Comparison of ENCODE assay signal across 13 cellular contexts in genomic region chr9:136942112-136942880, GRCh38. TPM values are rescaled to one million over a fixed set of nuclear protein-coding genes. Genes with fewer than 3 reads are reported as not detected.
DNase-seq lines count a peak whose midpoint lies in the region; ATAC-seq, FAIRE-seq and TF ChIP-seq lines count a peak whose summit lies in the region.
"Had no signal": no experiment of that assay in that cellular context is flagged by ENCODE, and none has a peak within 500 bp of the region (broad histone marks: within the 10 kb centered on the region; RNA-seq: fewer than 3 reads in every experiment).

No MANE protein-coding gene starts in this region.

- peak overlapping the region; percentile 57 for H3K4me3 Mint-ChIP-seq in neural crest cell

- peaks cover 12% of the 10 kb centered on the region for H3K36me3 Mint-ChIP-seq in neural crest cell (ENCODE audit: low read depth)

- H3K27ac Mint-ChIP-seq in neural crest cell (ENCODE audit: unreplicated experiment), result no peak overlapping the region

- H3K4me2 ChIP-seq in K562 (ENCODE audit: insufficient read depth, low read length), result 0 out of 2 replicates have a peak overlapping the region, but pooled peaks have one; percentile 88

- peaks cover 26% of the 10 kb centered on the region for H3K79me2 ChIP-seq in K562 (ENCODE audit: control insufficient read depth, insufficient read depth, low read length)

- H3K4me3 ChIP-seq in AG04449 (ENCODE audit: low read depth, low read length), result peak overlapping the region; percentile 8; the same call in 1 of the 2 replicates
- no peak overlapping the region; the same call in 1 of the 2 replicates for H3K4me3 ChIP-seq in K562

- no peak for TF ChIP-seq RAD21 in K562 (CRISPR knock-in tag; conservative IDR thresholded peaks at IDR 0.05 in 1 of 2, IDR thresholded peaks at IDR 0.05 in 1 of 2)

- no peaks in the 10 kb centered on the region for H3K27me3 ChIP-seq in K562 (ENCODE audit: control insufficient read depth in 2 of 2, insufficient read depth in 2 of 2, low read length in 2 of 2)

- no peak for TF ChIP-seq EP300 in K562 (IDR thresholded peaks at IDR 0.05; ENCODE audit: low read length)

- no peak for DNase-seq in AG04449 (ENCODE audit: low read depth, low spot score)
- no peak for DNase-seq in GM12891 (ENCODE audit: insufficient read length, low spot score)
- DNase-seq in K562 (ENCODE audit: extremely low read depth in 1 of 4, low spot score in 3 of 4), result peak in 2 of 4 experiments; percentile 48 to 53
- DNase-seq in neural crest cell (ENCODE audit: low read depth, low spot score), result no peak
- no peak for DNase-seq in NCI-H2081 (lab: John Stamatoyannopoulos, UW)
- DNase-seq in central memory CD4-positive, alpha-beta T cell, result no peak
- no peak for DNase-seq in NCI-H187 treated with DMSO at 0.1 percent for 48 hours (lab: John Stamatoyannopoulos, UW)
- DNase-seq: anterior cingulate cortex, NCI-H1092 treated with DMSO at 0.1 percent for 48 hours had no signal

- WGBS in K562 (ENCODE audit: insufficient coverage, low coverage, missing lambda C conversion rate), result 93% methylated on average over 31 of the region's 60 CpGs

- H3K9me3 Mint-ChIP-seq in neural crest cell, result no peaks in the 10 kb centered on the region

- H3K27me3 Mint-ChIP-seq in neural crest cell (ENCODE audit: low read depth), result no peaks in the 10 kb centered on the region

- peak; percentile 40 for FAIRE-seq in GM12891 (lab: Jason Lieb, UNC)
- no peak for FAIRE-seq in K562 (lab: Jason Lieb, UNC)
- FAIRE-seq: H1 had no signal

- TF ChIP-seq POLR2A in GM12891 (IDR thresholded peaks at IDR 0.05; ENCODE audit: low read depth, low read length) (no peak), K562 (conservative IDR thresholded peaks at IDR 0.05) (no peak)

- H3K36me3 ChIP-seq in K562 (ENCODE audit: control insufficient read depth, insufficient read depth, low read length), result peaks cover 52% of the 10 kb centered on the region; the same call in 2 of the 3 replicates

- H3K9me3 ChIP-seq in K562 (replicated peaks; ENCODE audit: control insufficient read depth, insufficient read depth, low read depth, low read length), result no peaks in the 10 kb centered on the region
- H3K9me3 ChIP-seq: esophagus muscularis mucosa had no signal

- H4K20me1 ChIP-seq in K562 (replicated peaks; ENCODE audit: control insufficient read depth, insufficient read depth, low read length), result no peaks in the 10 kb centered on the region

- BruUV-seq in K562 (replicated peaks; lab: Mats Ljungman, UMichigan), result no TSS peak

- no peak for TF ChIP-seq CTCF in AG04449 (IDR thresholded peaks at IDR 0.05; ENCODE audit: insufficient read depth, low read length, missing control alignments)
- no peak for TF ChIP-seq CTCF in K562 (IDR thresholded peaks at IDR 0.05 in 2 of 3, conservative IDR thresholded peaks at IDR 0.05 in 1 of 3; ENCODE audit: insufficient read depth in 2 of 3, low read depth in 1 of 3, low read length in 3 of 3)
- no peak for TF ChIP-seq CTCF in neural crest cell (conservative IDR thresholded peaks at IDR 0.05)

- peaks cover 3% of the 10 kb centered on the region for H3K9me1 ChIP-seq in K562 (ENCODE audit: control insufficient read depth, insufficient read depth, low read length)

- in situ Hi-C loops in K562 (cut with MboI), result no loop called here

- CTCF ChIA-PET in AG04449 (lab: Yijun Ruan, JAX), result interaction anchor here (1.1 to 1.3 kb wide), 2 partner anchors 93 to 295 kb away, joined by 3 to 6 read pairs; no protein-coding TSS in a partner anchor
- CTCF ChIA-PET in K562 (lab: Yijun Ruan, JAX; ENCODE audit: low intra/inter-chr PET ratio), result interaction anchor here (0.6 kb wide), 1 partner anchor 95 kb away, joined by 3 read pairs; no protein-coding TSS in a partner anchor

- H3K27ac ChIP-seq in K562 (ENCODE audit: extremely low read depth, low read depth, low read length), result no peak overlapping the region

- H3K4me1 Mint-ChIP-seq in neural crest cell, result peaks cover 3% of the 10 kb centered on the region

- ATAC-seq in K562, result no peak
- ATAC-seq in HG03521 (IDR thresholded peaks at IDR 0.05; ENCODE audit: unreplicated experiment), result no peak

- intact Hi-C loops in K562 (cut with micrococcal nuclease), result loop anchor here (5.0 kb wide), 1 partner anchor 95 kb away; the partner anchor contains the start of gene PHPT1

- H3K9ac ChIP-seq in K562 (ENCODE audit: insufficient read depth in 1 of 2, low read depth in 2 of 2, low read length in 2 of 2), result peak overlapping the region in 1 of 2 experiments; percentile 98; a peak in 2 of 4 replicates

- peaks cover 20 to 83% of the 10 kb centered on the region in 2 experiments for H3K4me1 ChIP-seq in K562 (replicated peaks in 1 of 2; ENCODE audit: control insufficient read depth in 2 of 2, insufficient read depth in 2 of 2, low read length in 2 of 2)

- POLR2A ChIA-PET in AG04449 (lab: Yijun Ruan, JAX) (no interaction called here), K562 (lab: Yijun Ruan, JAX) (interaction anchor here (0.7 kb wide), 1 partner anchor 16 kb away, joined by 3 read pairs; no protein-coding TSS in a partner anchor)

- no peak overlapping the region for H2AFZ ChIP-seq in K562 (ENCODE audit: low read depth, low read length)

RNA-seq across cellular contexts. Expression of gene FBXW5, which starts 2.2 kb away (rescaled TPM):
- polyA plus RNA-seq in GM12891 (2012; ENCODE audit: low read depth, missing spikeins), result 40.9 TPM
- 30.2 and 159 TPM in 2 replicates for total RNA-seq in K562 (2011; cell fraction: chromatin; rRNA removed; ENCODE audit: low replicate concordance)
- total RNA-seq in K562 (2011; cell fraction: nucleolus; rRNA removed), result 182 and 203 TPM in 2 replicates
- total RNA-seq in K562 (2011; cell fraction: nucleoplasm; rRNA removed), result 58.6 and 70.2 TPM in 2 replicates
- total RNA-seq in K562 (2014; rRNA removed), result 128 and 144 TPM in 2 replicates
- total RNA-seq in K562 (2014; rRNA removed; fragmentation: Illumina TruSeq; extraction: Trizol), result 3.2 and 6.1 TPM in 2 replicates
- 37.0 and 40.6 TPM in 2 replicates for total RNA-seq in K562 (2015; rRNA removed; fragmentation: Illumina TruSeq; extraction: Trizol)
- 99.7 and 103 TPM in 2 replicates for total RNA-seq in K562 (2021)
- polyA plus RNA-seq in K562 (2011; rRNA removed), result 37.5 and 55.5 TPM in 2 replicates
- polyA plus RNA-seq in K562 (2011; cell fraction: cytosol; rRNA removed), result 71.8 and 204 TPM in 2 replicates
- polyA plus RNA-seq in K562 (2011; cell fraction: nucleus; rRNA removed), result 312 and 563 TPM in 2 replicates
- 55.7 and 82.1 TPM in 2 replicates for polyA plus RNA-seq in K562 (2012)
- 10.8 and 36.2 TPM in 2 replicates for polyA plus RNA-seq in K562 (2014; fragmentation: Illumina TruSeq; extraction: Trizol)
- 1 to 10 TPM in 1 of 2 experiments, under 1 TPM in 1; 0.21 to 1.2 TPM for polyA plus RNA-seq in K562 (2014; fragmentation: Nextera tagmentation; extraction: Ambion mirVana)
- 97.6 and 107 TPM in 2 replicates for polyA plus RNA-seq in K562 (2014; rRNA removed)
- polyA minus RNA-seq in K562 (2011; rRNA and poly(A)+ RNA removed), result 13.6 and 27.8 TPM in 2 replicates
- 66.5 and 87.7 TPM in 2 replicates for polyA minus RNA-seq in K562 (2011; cell fraction: cytosol; rRNA and poly(A)+ RNA removed)
- 82.3 and 93.4 TPM in 2 replicates for polyA minus RNA-seq in K562 (2011; cell fraction: nucleus; rRNA and poly(A)+ RNA removed)
- total RNA-seq in neural crest cell, result 81.2 and 83.9 TPM in 2 replicates

RNA-seq across cellular contexts. Expression of gene C8G, which starts 2.7 kb away (rescaled TPM):
- polyA plus RNA-seq in GM12891 (2012; ENCODE audit: low read depth, missing spikeins), result 0.47 TPM
- total RNA-seq in K562 (2011; cell fraction: chromatin; rRNA removed; ENCODE audit: low replicate concordance), result 3.8 and 8.4 TPM in 2 replicates
- 8.3 and 11.8 TPM in 2 replicates for total RNA-seq in K562 (2011; cell fraction: nucleolus; rRNA removed)
- total RNA-seq in K562 (2011; cell fraction: nucleoplasm; rRNA removed), result 3.4 and 4.7 TPM in 2 replicates
- 2.7 and 3.0 TPM in 2 replicates for total RNA-seq in K562 (2014; rRNA removed)
- total RNA-seq in K562 (2014; rRNA removed; fragmentation: Illumina TruSeq; extraction: Trizol), result not detected in 2 replicates
- 2.9 and 4.4 TPM in 2 replicates for total RNA-seq in K562 (2015; rRNA removed; fragmentation: Illumina TruSeq; extraction: Trizol)
- total RNA-seq in K562 (2021), result 4.3 and 5.9 TPM in 2 replicates
- 0.35 and 2.0 TPM in 2 replicates for polyA plus RNA-seq in K562 (2011; rRNA removed)
- 0.70 and 0.96 TPM in 2 replicates for polyA plus RNA-seq in K562 (2011; cell fraction: cytosol; rRNA removed)
- polyA plus RNA-seq in K562 (2011; cell fraction: nucleus; rRNA removed), result 19.6 and 29.1 TPM in 2 replicates
- polyA plus RNA-seq in K562 (2012), result 8.5 and 12.1 TPM in 2 replicates
- 0.59 and 1.3 TPM in 2 replicates for polyA plus RNA-seq in K562 (2014; fragmentation: Illumina TruSeq; extraction: Trizol)
- polyA plus RNA-seq in K562 (2014; fragmentation: Nextera tagmentation; extraction: Ambion mirVana), result under 1 TPM in 1 of 2 experiments, not detected in 1; 0.38 TPM
- 1.9 and 4.0 TPM in 2 replicates for polyA plus RNA-seq in K562 (2014; rRNA removed)
- polyA minus RNA-seq in K562 (2011; rRNA and poly(A)+ RNA removed), result not detected in 2 replicates
- polyA minus RNA-seq in K562 (2011; cell fraction: cytosol; rRNA and poly(A)+ RNA removed), result not detected in 2 replicates
- polyA minus RNA-seq in K562 (2011; cell fraction: nucleus; rRNA and poly(A)+ RNA removed), result 2.1 and 3.4 TPM in 2 replicates
- 0.59 and 0.98 TPM in 2 replicates for total RNA-seq in neural crest cell
- total RNA-seq: esophagus muscularis mucosa, kidney epithelial cell had no signal

RNA-seq across cellular contexts. Expression of gene LCN12, which starts 9.8 kb away (rescaled TPM):
- polyA plus RNA-seq in GM12891 (2012; ENCODE audit: low read depth, missing spikeins), result 0.46 TPM
- total RNA-seq in K562 (2011; cell fraction: chromatin; rRNA removed; ENCODE audit: low replicate concordance), result 1.3 TPM in 1 of 2 replicates, not detected in the other
- 0.67 and 0.92 TPM in 2 replicates for total RNA-seq in K562 (2011; cell fraction: nucleolus; rRNA removed)
- total RNA-seq in K562 (2011; cell fraction: nucleoplasm; rRNA removed), result 0.51 TPM in 1 of 2 replicates, not detected in the other
- not detected in 2 replicates for total RNA-seq in K562 (2014; rRNA removed)
- total RNA-seq in K562 (2014; rRNA removed; fragmentation: Illumina TruSeq; extraction: Trizol), result not detected in 2 replicates
- not detected in 2 replicates for total RNA-seq in K562 (2015; rRNA removed; fragmentation: Illumina TruSeq; extraction: Trizol)
- not detected in 2 replicates for total RNA-seq in K562 (2021)
- polyA plus RNA-seq in K562 (2011; rRNA removed), result 0.24 TPM in 1 of 2 replicates, not detected in the other
- polyA plus RNA-seq in K562 (2011; cell fraction: cytosol; rRNA removed), result not detected in 2 replicates
- polyA plus RNA-seq in K562 (2011; cell fraction: nucleus; rRNA removed), result 1.0 and 1.2 TPM in 2 replicates
- polyA plus RNA-seq in K562 (2012), result 0.32 and 0.35 TPM in 2 replicates
- not detected in 2 replicates for polyA plus RNA-seq in K562 (2014; fragmentation: Illumina TruSeq; extraction: Trizol)
- not detected for polyA plus RNA-seq in K562 (2014; fragmentation: Nextera tagmentation; extraction: Ambion mirVana)
- polyA plus RNA-seq in K562 (2014; rRNA removed), result 0.05 TPM in 1 of 2 replicates, not detected in the other
- not detected in 2 replicates for polyA minus RNA-seq in K562 (2011; rRNA and poly(A)+ RNA removed)
- polyA minus RNA-seq in K562 (2011; cell fraction: cytosol; rRNA and poly(A)+ RNA removed), result not detected in 2 replicates
- not detected in 2 replicates for polyA minus RNA-seq in K562 (2011; cell fraction: nucleus; rRNA and poly(A)+ RNA removed)
- 0.50 and 1.1 TPM in 2 replicates for total RNA-seq in neural crest cell
- total RNA-seq: esophagus muscularis mucosa had no signal

RNA-seq across cellular contexts. Expression of gene PTGDS, which starts 35.0 kb away (rescaled TPM):
- polyA plus RNA-seq in GM12891 (2012; ENCODE audit: low read depth, missing spikeins), result not detected
- 1.9 and 6.7 TPM in 2 replicates for total RNA-seq in K562 (2011; cell fraction: chromatin; rRNA removed; ENCODE audit: low replicate concordance)
- 6.7 and 8.8 TPM in 2 replicates for total RNA-seq in K562 (2011; cell fraction: nucleolus; rRNA removed)
- 4.5 and 5.2 TPM in 2 replicates for total RNA-seq in K562 (2011; cell fraction: nucleoplasm; rRNA removed)
- total RNA-seq in K562 (2014; rRNA removed) (5.2 and 7.4 TPM in 2 replicates), K562 (2014; rRNA removed; fragmentation: Illumina TruSeq; extraction: Trizol) (0.65 TPM in 1 of 2 replicates, not detected in the other), K562 (2015; rRNA removed; fragmentation: Illumina TruSeq; extraction: Trizol) (2.0 and 2.9 TPM in 2 replicates), K562 (2021) (4.6 and 4.7 TPM in 2 replicates), neural crest cell (not detected in 2 replicates)
- polyA plus RNA-seq in K562 (2011; rRNA removed) (2.6 and 4.4 TPM in 2 replicates), K562 (2014; fragmentation: Illumina TruSeq; extraction: Trizol) (1.2 and 2.7 TPM in 2 replicates), K562 (2014; fragmentation: Nextera tagmentation; extraction: Ambion mirVana) (under 1 TPM; 0.46 to 0.55 TPM), K562 (2014; rRNA removed) (7.0 and 7.1 TPM in 2 replicates)
- 5.3 and 10.5 TPM in 2 replicates for polyA plus RNA-seq in K562 (2011; cell fraction: cytosol; rRNA removed)
- 23.2 and 26.0 TPM in 2 replicates for polyA plus RNA-seq in K562 (2011; cell fraction: nucleus; rRNA removed)
- polyA plus RNA-seq in K562 (2012), result 8.5 and 12.1 TPM in 2 replicates
- 0.51 TPM in 1 of 2 replicates, not detected in the other for polyA minus RNA-seq in K562 (2011; rRNA and poly(A)+ RNA removed)
- 1.8 and 3.4 TPM in 2 replicates for polyA minus RNA-seq in K562 (2011; cell fraction: cytosol; rRNA and poly(A)+ RNA removed)
- polyA minus RNA-seq in K562 (2011; cell fraction: nucleus; rRNA and poly(A)+ RNA removed), result 5.7 and 10.0 TPM in 2 replicates

RNA-seq across cellular contexts. Expression of gene LCNL1, which starts 40.5 kb away (rescaled TPM):
- polyA plus RNA-seq in GM12891 (2012; ENCODE audit: low read depth, missing spikeins), result not detected
- total RNA-seq in K562 (2011; cell fraction: chromatin; rRNA removed; ENCODE audit: low replicate concordance), result 3.1 and 3.4 TPM in 2 replicates
- total RNA-seq in K562 (2011; cell fraction: nucleolus; rRNA removed), result 1.2 and 1.7 TPM in 2 replicates
- total RNA-seq in K562 (2011; cell fraction: nucleoplasm; rRNA removed), result 3.5 and 4.7 TPM in 2 replicates
- total RNA-seq in K562 (2014; rRNA removed) (0.08 TPM in 1 of 2 replicates, not detected in the other), K562 (2014; rRNA removed; fragmentation: Illumina TruSeq; extraction: Trizol) (0.04 and 0.10 TPM in 2 replicates), K562 (2015; rRNA removed; fragmentation: Illumina TruSeq; extraction: Trizol) (not detected in 2 replicates), K562 (2021) (0.11 and 0.16 TPM in 2 replicates), neural crest cell (not detected in 2 replicates)
- polyA plus RNA-seq in K562 (2011; rRNA removed) (0.04 and 0.14 TPM in 2 replicates), K562 (2014; fragmentation: Illumina TruSeq; extraction: Trizol) (0.04 TPM in 1 of 2 replicates, not detected in the other), K562 (2014; fragmentation: Nextera tagmentation; extraction: Ambion mirVana) (not detected), K562 (2014; rRNA removed) (0.11 and 0.12 TPM in 2 replicates)
- polyA plus RNA-seq in K562 (2011; cell fraction: cytosol; rRNA removed), result 0.21 TPM in 1 of 2 replicates, not detected in the other
- polyA plus RNA-seq in K562 (2011; cell fraction: nucleus; rRNA removed), result 2.1 and 4.2 TPM in 2 replicates
- 0.30 and 0.53 TPM in 2 replicates for polyA plus RNA-seq in K562 (2012)
- 0.27 and 0.81 TPM in 2 replicates for polyA minus RNA-seq in K562 (2011; rRNA and poly(A)+ RNA removed)
- polyA minus RNA-seq in K562 (2011; cell fraction: cytosol; rRNA and poly(A)+ RNA removed), result not detected in 2 replicates
- 1.3 and 2.4 TPM in 2 replicates for polyA minus RNA-seq in K562 (2011; cell fraction: nucleus; rRNA and poly(A)+ RNA removed)
- total RNA-seq: H1, kidney epithelial cell had no signal
